In the genomic region with DNA sequence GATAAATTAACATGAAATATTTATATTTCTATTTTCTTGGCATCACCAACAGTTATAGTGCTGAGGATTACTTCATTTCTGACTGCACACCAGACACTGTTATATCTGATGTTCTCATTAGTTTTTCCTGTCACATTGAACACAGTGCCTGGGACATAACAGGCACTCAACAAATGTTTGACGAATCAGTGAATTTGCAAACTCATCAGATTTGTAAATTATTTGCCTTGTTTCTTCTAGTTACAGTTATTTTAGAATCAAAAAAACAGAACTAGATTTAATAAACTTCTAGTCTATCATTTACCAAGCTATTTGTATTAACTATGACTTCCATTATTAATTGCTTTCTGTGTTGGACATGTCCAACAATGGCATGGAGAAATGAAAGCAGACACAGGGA, we compare ENCODE assay signal across 2 cellular contexts.
TF ChIP-seq lines count a peak whose summit lies in the region.

No MANE protein-coding gene starts in this region.

TF ChIP-seq in HepG2, 621 proteins besides CTCF, POLR2A, EP300 and RAD21:
- peak; percentile 65 to 82 for TF ChIP-seq MAFK (conservative IDR thresholded peaks at IDR 0.05 in 1 of 2, IDR thresholded peaks at IDR 0.05 in 1 of 2; ENCODE audit: low read length in 2 of 2)
- peak; percentile 67 for TF ChIP-seq MAFF (IDR thresholded peaks at IDR 0.05; ENCODE audit: low read depth, low read length)
- TF ChIP-seq, protein P1, sequence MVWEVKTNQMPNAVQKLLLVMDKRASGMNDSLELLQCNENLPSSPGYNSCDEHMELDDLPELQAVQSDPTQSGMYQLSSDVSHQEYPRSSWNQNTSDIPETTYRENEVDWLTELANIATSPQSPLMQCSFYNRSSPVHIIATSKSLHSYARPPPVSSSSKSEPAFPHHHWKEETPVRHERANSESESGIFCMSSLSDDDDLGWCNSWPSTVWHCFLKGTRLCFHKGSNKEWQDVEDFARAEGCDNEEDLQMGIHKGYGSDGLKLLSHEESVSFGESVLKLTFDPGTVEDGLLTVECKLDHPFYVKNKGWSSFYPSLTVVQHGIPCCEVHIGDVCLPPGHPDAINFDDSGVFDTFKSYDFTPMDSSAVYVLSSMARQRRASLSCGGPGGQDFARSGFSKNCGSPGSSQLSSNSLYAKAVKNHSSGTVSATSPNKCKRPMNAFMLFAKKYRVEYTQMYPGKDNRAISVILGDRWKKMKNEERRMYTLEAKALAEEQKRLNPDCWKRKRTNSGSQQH (CRISPR knock-in tag; IDR thresholded peaks at IDR 0.05; ENCODE audit: low read depth) = no peak

TF ChIP-seq in endothelial cell of umbilical vein, 7 proteins besides CTCF, POLR2A, EP300 and RAD21:
- TF ChIP-seq GATA2 (IDR thresholded peaks at IDR 0.05; ENCODE audit: insufficient read depth, insufficient read length, low read depth, low read length) (no peak), EZH2 (IDR thresholded peaks at IDR 0.05; ENCODE audit: borderline replicate concordance, low read depth, low read length, severe bottlenecking) (no peak), FOS (IDR thresholded peaks at IDR 0.05; ENCODE audit: borderline replicate concordance, insufficient read depth, low read length) (no peak), MYC (IDR thresholded peaks at IDR 0.05; ENCODE audit: low read depth, low read length) (no peak), JUN (IDR thresholded peaks at IDR 0.05; ENCODE audit: borderline replicate concordance, insufficient read depth, insufficient read length, low read depth) (no peak), POLR2AphosphoS5 (IDR thresholded peaks at IDR 0.05; ENCODE audit: insufficient read depth, low read depth, low read length) (no peak)
- TF ChIP-seq, protein P2, sequence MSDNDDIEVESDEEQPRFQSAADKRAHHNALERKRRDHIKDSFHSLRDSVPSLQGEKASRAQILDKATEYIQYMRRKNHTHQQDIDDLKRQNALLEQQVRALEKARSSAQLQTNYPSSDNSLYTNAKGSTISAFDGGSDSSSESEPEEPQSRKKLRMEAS (IDR thresholded peaks at IDR 0.05; ENCODE audit: insufficient read depth, insufficient read length) = no peak
